Comparison of ENCODE assay signal across 13 cellular contexts in genomic region chr16:54817940-54818574, GRCh38.
"Had no signal": no experiment of that assay in that cellular context is flagged by ENCODE, and none has a peak within 500 bp of the region (broad histone marks: within the 10 kb centered on the region; RNA-seq: fewer than 3 reads in every experiment).

No MANE protein-coding gene starts in this region.

- H3K4me3 Mint-ChIP-seq: activated naive CD8-positive, alpha-beta T cell; natural killer cell treated with Interleukin-12 subunit alpha and Interleukin-12 subunit beta and Interleukin-15 and Interleukin-18, amount 100 ng/mL, for 72 hours; T-helper 1 cell treated with Interleukin-12 subunit alpha and Interleukin-12 subunit beta and Interleukin-4 antibody, amounts not matched to agents 30 μg/mL and 1 μg/mL, for 36 hours had no signal

- H3K9me3 ChIP-seq: esophagus squamous epithelium had no signal

- H3K27me3 ChIP-seq: brain microvascular endothelial cell had no signal

- H3K9me3 Mint-ChIP-seq: natural killer cell treated with Interleukin-12 subunit alpha and Interleukin-12 subunit beta and Interleukin-15 and Interleukin-18, amount 100 ng/mL, for 72 hours; T-helper 1 cell treated with Interleukin-12 subunit alpha and Interleukin-12 subunit beta and Interleukin-4 antibody, amounts not matched to agents 30 μg/mL and 1 μg/mL, for 36 hours had no signal

- H3K27ac Mint-ChIP-seq: activated naive CD8-positive, alpha-beta T cell; natural killer cell treated with Interleukin-12 subunit alpha and Interleukin-12 subunit beta and Interleukin-15 and Interleukin-18, amount 100 ng/mL, for 72 hours; T-helper 1 cell treated with Interleukin-12 subunit alpha and Interleukin-12 subunit beta and Interleukin-4 antibody, amounts not matched to agents 30 μg/mL and 1 μg/mL, for 36 hours had no signal

- H3K36me3 Mint-ChIP-seq: activated naive CD8-positive, alpha-beta T cell; natural killer cell treated with Interleukin-12 subunit alpha and Interleukin-12 subunit beta and Interleukin-15 and Interleukin-18, amount 100 ng/mL, for 72 hours had no signal

- DNase-seq: activated effector memory CD4-positive, alpha-beta T cell treated with anti-CD3 and anti-CD28 coated beads, Interleukin-2, amount 50 U/mL, for 16 hours; activated T-cell treated with anti-CD3 and anti-CD28 coated beads, Interleukin-2, amount 50 U/mL, for 1 hour; brain microvascular endothelial cell; dermis blood vessel endothelial cell; esophagus squamous epithelium; stimulated activated CD4-positive, alpha-beta T cell treated with anti-CD3 and anti-CD28 coated beads, Interleukin-12 subunit alpha, Interleukin-12 subunit beta, amount 100 ng/mL, for 4 hours; stimulated activated naive CD4-positive, alpha-beta T cell; trophoblast cell had no signal

- H3K4me3 ChIP-seq: esophagus squamous epithelium had no signal

- H3K27ac ChIP-seq: brain microvascular endothelial cell, esophagus squamous epithelium had no signal

- H3K36me3 ChIP-seq: brain microvascular endothelial cell, esophagus squamous epithelium had no signal

- ATAC-seq: natural killer cell treated with Interleukin-12 subunit alpha and Interleukin-12 subunit beta and Interleukin-15 and Interleukin-18, amount 100 ng/mL, for 72 hours; SK-N-SH treated with all-trans-retinoic acid at 6 μM for 48 hours had no signal

- FAIRE-seq: endometrium had no signal
